32 cellular contexts compared by ENCODE assay signal in the genomic region with DNA sequence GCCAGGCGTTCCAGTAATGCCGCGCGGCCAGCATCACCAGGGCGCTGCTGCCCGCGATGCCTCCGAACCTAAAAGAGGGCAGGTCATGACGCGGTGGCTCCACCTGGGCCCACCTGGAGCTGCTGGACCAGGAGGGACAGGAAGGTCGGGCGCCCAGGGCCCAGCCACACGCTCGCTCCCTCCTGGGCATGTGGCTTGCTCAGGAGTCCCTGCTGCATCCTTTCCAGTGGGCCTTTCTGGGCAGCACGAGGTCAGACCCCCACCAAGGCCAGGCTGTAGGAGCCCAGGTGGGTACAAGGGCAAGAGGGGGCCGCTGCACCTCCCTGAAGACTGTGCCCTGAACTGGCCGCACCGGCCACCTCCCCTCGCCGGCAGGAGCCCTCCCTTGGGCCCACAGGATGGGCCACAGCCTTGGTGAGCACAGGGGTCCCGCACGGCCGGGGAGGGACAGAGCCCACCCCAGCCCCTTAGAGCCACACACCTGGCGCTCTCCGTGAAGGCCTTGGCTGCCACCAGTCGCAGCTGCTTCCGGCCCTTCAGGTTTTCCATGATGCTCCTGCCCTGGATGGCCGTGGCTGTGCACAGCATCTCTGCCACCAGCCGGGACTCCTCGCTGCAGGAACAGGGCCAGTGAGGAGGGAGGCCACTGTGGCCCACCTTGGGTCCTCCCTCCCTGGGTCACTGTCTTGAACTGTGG. TPM values are rescaled to one million over a fixed set of nuclear protein-coding genes. Genes with fewer than 3 reads are reported as not detected.
DNase-seq lines count a peak whose midpoint lies in the region; ATAC-seq and TF ChIP-seq lines count a peak whose summit lies in the region.
"Had no signal": no experiment of that assay in that cellular context is flagged by ENCODE, and none has a peak within 500 bp of the region (broad histone marks: within the 10 kb centered on the region; RNA-seq: fewer than 3 reads in every experiment).

No MANE protein-coding gene starts in this region.

- H3K4me3 Mint-ChIP-seq in activated CD4-positive, alpha-beta T cell treated with anti-CD3 and anti-CD28 coated beads for 36 hours, result no peak overlapping the region
- no peak overlapping the region for H3K4me3 Mint-ChIP-seq in activated CD4-positive, alpha-beta T cell treated with anti-CD3 and anti-CD28 coated beads, Interleukin-2, amount 10 ng/mL, durations not matched to agents 7 days and 5 days
- H3K4me3 Mint-ChIP-seq: activated CD8-positive, alpha-beta memory T cell treated with anti-CD3 and anti-CD28 coated beads, Interleukin-2, amount 10 ng/mL, durations not matched to agents 7 days and 5 days; H9; neural progenitor cell; T-cell had no signal

- H3K36me3 ChIP-seq in RWPE2 (ENCODE audit: low read depth), result no peaks in the 10 kb centered on the region
- H3K36me3 ChIP-seq: breast epithelium, gastrocnemius medialis, neural progenitor cell, SJSA1 had no signal

- peak; percentile 2 for DNase-seq in activated CD4-positive, alpha-beta T cell treated with anti-CD3 and anti-CD28 coated beads for 36 hours
- no peak for DNase-seq in activated CD4-positive, alpha-beta T cell treated with anti-CD3 and anti-CD28 coated beads, Interleukin-2, amount 10 ng/mL, durations not matched to agents 7 days and 5 days
- DNase-seq in RWPE2 (ENCODE audit: low spot score) (peak; percentile 45), right cardiac atrium (peak in 2 of 3 donors; percentile 2 to 34), posterior vena cava (ENCODE audit: low spot score) (peak; percentile 79), COLO829 (ENCODE audit: low spot score) (no peak), DMS153 (lab: John Stamatoyannopoulos, UW) (no peak), DMS53 (lab: John Stamatoyannopoulos, UW) (no peak)
- DNase-seq: activated CD4-positive, alpha-beta T cell treated with anti-CD3 and anti-CD28 coated beads, Interleukin-2, amount 50 U/mL, for 4 hours; activated CD4-positive, CD25-positive, alpha-beta regulatory T cell; activated CD8-positive, alpha-beta memory T cell treated with anti-CD3 and anti-CD28 coated beads, Interleukin-2, amount 10 ng/mL, durations not matched to agents 7 days and 5 days; activated naive CD4-positive, alpha-beta T cell treated with anti-CD3 and anti-CD28 coated beads, Interleukin-2, amount 50 U/mL, for 16 hours; amygdala; DMS79 treated with DMSO at 0.1 percent for 48 hours; effector CD4-positive, alpha-beta T cell; gastrocnemius medialis; GF-D8; H9; kidney glomerular epithelial cell; NCI-H1417 treated with DMSO at 0.1 percent for 48 hours; NCI-H2029 treated with DMSO at 0.1 percent for 48 hours; NCI-H2227 treated with DMSO at 0.1 percent for 48 hours; NCI-H69; stimulated activated CD4-positive, alpha-beta T cell treated with anti-CD3 and anti-CD28 coated beads, Interleukin-15, amount 100 ng/mL, for 24 hours; stimulated activated CD4-positive, alpha-beta T cell treated with anti-CD3 and anti-CD28 coated beads, Interleukin-4, amount 100 ng/mL, for 4 hours had no signal

- TF ChIP-seq CTCF in RWPE2 (IDR thresholded peaks at IDR 0.05; ENCODE audit: poor library complexity, severe bottlenecking), result no peak

- H3K4me1 Mint-ChIP-seq in activated CD4-positive, alpha-beta T cell treated with anti-CD3 and anti-CD28 coated beads for 36 hours, result peaks cover 1% of the 10 kb centered on the region
- no peaks in the 10 kb centered on the region for H3K4me1 Mint-ChIP-seq in activated CD4-positive, alpha-beta T cell treated with anti-CD3 and anti-CD28 coated beads, Interleukin-2, amount 10 ng/mL, durations not matched to agents 7 days and 5 days
- H3K4me1 Mint-ChIP-seq: neural progenitor cell, T-cell had no signal

- peaks cover 1% of the 10 kb centered on the region for H3K27me3 ChIP-seq in RWPE2 (ENCODE audit: insufficient read depth, poor library complexity, severe bottlenecking)
- H3K27me3 ChIP-seq in right cardiac atrium (ENCODE audit: control insufficient read depth, insufficient read depth), result no peaks in the 10 kb centered on the region
- H3K27me3 ChIP-seq: neural progenitor cell had no signal

- 94% methylated on average over 30 of the region's 30 CpGs for WGBS in right cardiac atrium

- H3K4me1 ChIP-seq in RWPE2 (ENCODE audit: insufficient read depth, poor library complexity, severe bottlenecking) (no peaks in the 10 kb centered on the region), right cardiac atrium (ENCODE audit: control insufficient read depth, insufficient read depth, low read length) (no peaks in the 10 kb centered on the region)
- H3K4me1 ChIP-seq: breast epithelium, gastrocnemius medialis, neural progenitor cell, SJSA1 had no signal

- peaks cover 11% of the 10 kb centered on the region for H3K27me3 Mint-ChIP-seq in activated CD4-positive, alpha-beta T cell treated with anti-CD3 and anti-CD28 coated beads for 36 hours
- H3K27me3 Mint-ChIP-seq in activated CD4-positive, alpha-beta T cell treated with anti-CD3 and anti-CD28 coated beads, Interleukin-2, amount 10 ng/mL, durations not matched to agents 7 days and 5 days, result peaks cover 8% of the 10 kb centered on the region

- intact Hi-C loops in activated CD4-positive, alpha-beta T cell treated with anti-CD3 and anti-CD28 coated beads for 36 hours (cut with DNase I, micrococcal nuclease), result loop anchor here in 1 of 2 experiments (10.0 kb wide), 1 partner anchor 244 kb away; no protein-coding TSS in a partner anchor
- intact Hi-C loops in right cardiac atrium (cut with DNase I), result no loop called here
- intact Hi-C loops in posterior vena cava (cut with DNase I), result no loop called here

- CTCF ChIA-PET in activated CD4-positive, alpha-beta T cell treated with anti-CD3 and anti-CD28 coated beads for 36 hours (lab: Charles Lee), result interaction anchor here (0.6 kb wide), 1 partner anchor 146 kb away, joined by 3 read pairs; no protein-coding TSS in a partner anchor
- CTCF ChIA-PET in activated CD4-positive, alpha-beta T cell treated with anti-CD3 and anti-CD28 coated beads, Interleukin-2, amount 10 ng/mL, durations not matched to agents 7 days and 5 days (lab: Charles Lee), result no interaction called here

- peaks cover 6% of the 10 kb centered on the region for H3K9me3 Mint-ChIP-seq in activated CD4-positive, alpha-beta T cell treated with anti-CD3 and anti-CD28 coated beads for 36 hours (ENCODE audit: low read depth)
- no peaks in the 10 kb centered on the region for H3K9me3 Mint-ChIP-seq in activated CD4-positive, alpha-beta T cell treated with anti-CD3 and anti-CD28 coated beads, Interleukin-2, amount 10 ng/mL, durations not matched to agents 7 days and 5 days

- POLR2A ChIA-PET in activated CD4-positive, alpha-beta T cell treated with anti-CD3 and anti-CD28 coated beads for 36 hours (lab: Charles Lee), result no interaction called here
- POLR2A ChIA-PET in activated CD4-positive, alpha-beta T cell treated with anti-CD3 and anti-CD28 coated beads, Interleukin-2, amount 10 ng/mL, durations not matched to agents 7 days and 5 days (lab: Charles Lee), result no interaction called here

- H3K36me3 Mint-ChIP-seq in activated CD4-positive, alpha-beta T cell treated with anti-CD3 and anti-CD28 coated beads for 36 hours (ENCODE audit: low read depth), result no peaks in the 10 kb centered on the region
- no peaks in the 10 kb centered on the region for H3K36me3 Mint-ChIP-seq in activated CD4-positive, alpha-beta T cell treated with anti-CD3 and anti-CD28 coated beads, Interleukin-2, amount 10 ng/mL, durations not matched to agents 7 days and 5 days (ENCODE audit: low read depth)
- H3K36me3 Mint-ChIP-seq: activated CD8-positive, alpha-beta memory T cell treated with anti-CD3 and anti-CD28 coated beads, Interleukin-2, amount 10 ng/mL, durations not matched to agents 7 days and 5 days; neural progenitor cell; T-cell had no signal

- H3K27ac ChIP-seq in RWPE2 (ENCODE audit: poor library complexity, severe bottlenecking) (no peak overlapping the region), right cardiac atrium (ENCODE audit: low read length) (no peak overlapping the region)
- H3K27ac ChIP-seq: breast epithelium, C4-2B, gastrocnemius medialis, neural progenitor cell, SJSA1 had no signal

- H3K27ac Mint-ChIP-seq in activated CD4-positive, alpha-beta T cell treated with anti-CD3 and anti-CD28 coated beads for 36 hours, result no peak overlapping the region
- H3K27ac Mint-ChIP-seq in activated CD4-positive, alpha-beta T cell treated with anti-CD3 and anti-CD28 coated beads, Interleukin-2, amount 10 ng/mL, durations not matched to agents 7 days and 5 days, result no peak overlapping the region
- H3K27ac Mint-ChIP-seq: activated CD8-positive, alpha-beta memory T cell treated with anti-CD3 and anti-CD28 coated beads, Interleukin-2, amount 10 ng/mL, durations not matched to agents 7 days and 5 days; H9; neural progenitor cell; progenitor cell of endocrine pancreas; T-cell had no signal

- H3K9me3 ChIP-seq in RWPE2 (ENCODE audit: severe bottlenecking) (no peaks in the 10 kb centered on the region), right cardiac atrium (ENCODE audit: control insufficient read depth, low read length) (no peaks in the 10 kb centered on the region)
- H3K9me3 ChIP-seq: gastrocnemius medialis, SJSA1 had no signal

- no peak for ATAC-seq in activated CD4-positive, alpha-beta T cell treated with anti-CD3 and anti-CD28 coated beads for 36 hours
- ATAC-seq in RWPE2 (ENCODE audit: low read depth), result no peak
- peak in 1 of 2 donors; percentile 13 for ATAC-seq in right cardiac atrium
- ATAC-seq: activated CD8-positive, alpha-beta memory T cell treated with anti-CD3 and anti-CD28 coated beads, Interleukin-2, amount 10 ng/mL, durations not matched to agents 7 days and 5 days; gastrocnemius medialis; T-cell had no signal

- H3K4me3 ChIP-seq in RWPE2 (ENCODE audit: severe bottlenecking) (no peak overlapping the region), right cardiac atrium (ENCODE audit: low read length) (no peak overlapping the region)
- H3K4me3 ChIP-seq: breast epithelium, gastrocnemius medialis, neural progenitor cell, SJSA1 had no signal

RNA-seq across cellular contexts. Expression of gene CFAP46, which starts 43.2 kb away (rescaled TPM):
- under 1 TPM; 0.16 to 0.21 TPM for total RNA-seq in activated CD4-positive, alpha-beta T cell treated with anti-CD3 and anti-CD28 coated beads for 36 hours
- total RNA-seq in activated CD4-positive, alpha-beta T cell treated with anti-CD3 and anti-CD28 coated beads, Interleukin-2, amount 10 ng/mL, durations not matched to agents 7 days and 5 days, result not detected
- total RNA-seq in right cardiac atrium (1 to 10 TPM; 1.5 to 1.8 (median 1.7) TPM), posterior vena cava (under 1 TPM; 0.14 to 0.81 TPM)
- polyA plus RNA-seq in right cardiac atrium, result 1.00 TPM
- total RNA-seq: activated CD8-positive, alpha-beta memory T cell treated with anti-CD3 and anti-CD28 coated beads, Interleukin-2, amount 10 ng/mL, durations not matched to agents 7 days and 5 days; T-cell had no signal
- polyA plus RNA-seq: urinary bladder had no signal

Comparison
In these comparisons a context has a peak if more than half of its experiments do, and no peak if none do; other contexts are left out.
1. DNase-seq: peak in activated CD4-positive, alpha-beta T cell treated with anti-CD3 and anti-CD28 coated beads for 36 hours (single experiment), RWPE2 (single experiment), right cardiac atrium (2 of 3) and posterior vena cava (single experiment); none in activated CD4-positive, alpha-beta T cell treated with anti-CD3 and anti-CD28 coated beads, Interleukin-2, amount 10 ng/mL, durations not matched to agents 7 days and 5 days (single experiment), COLO829 (single experiment), DMS153 (single experiment) and DMS53 (single experiment).